14 cellular contexts compared by ENCODE assay signal in the genomic region with DNA sequence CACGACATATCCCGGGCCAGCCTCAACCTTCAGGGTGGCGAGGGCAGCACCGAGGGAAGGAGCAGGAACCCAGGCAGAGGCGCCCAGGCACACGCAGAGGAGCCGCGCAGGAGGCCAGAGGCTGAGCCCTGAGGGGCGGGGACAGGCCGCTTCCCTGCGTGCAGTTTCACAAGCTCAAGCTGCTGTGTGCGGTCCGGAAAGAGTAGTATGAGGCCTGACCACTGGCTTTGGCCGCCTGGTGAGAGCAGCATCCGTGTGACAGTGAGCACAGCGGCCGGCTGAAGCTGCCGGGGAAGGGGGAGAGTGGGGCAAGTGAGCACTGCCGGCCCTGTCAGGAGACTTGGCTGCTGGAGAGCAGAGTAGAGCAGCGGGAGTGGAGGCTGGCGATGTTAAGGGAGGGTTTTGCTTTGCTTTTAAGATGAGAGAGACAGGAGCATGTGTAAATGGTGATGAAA. TPM values are rescaled to one million over a fixed set of nuclear protein-coding genes. Genes with fewer than 3 reads are reported as not detected.
A peak's percentile ranks its signal among the peaks of the same experiment; 100 is the strongest.
DNase-seq lines count a peak whose midpoint lies in the region; ATAC-seq and TF ChIP-seq lines count a peak whose summit lies in the region.
"Had no signal": no experiment of that assay in that cellular context is flagged by ENCODE, and none has a peak within 500 bp of the region (broad histone marks: within the 10 kb centered on the region; RNA-seq: fewer than 3 reads in every experiment).

No MANE protein-coding gene starts in this region.

- TF ChIP-seq CTCF in AG04450 (IDR thresholded peaks at IDR 0.05; ENCODE audit: low read depth, low read length) (no peak), right lobe of liver (IDR thresholded peaks at IDR 0.05) (no peak), GM13977 (IDR thresholded peaks at IDR 0.05; ENCODE audit: extremely low read depth, insufficient read depth, missing control alignments) (no peak)

- POLR2A ChIA-PET in AG04450 (lab: Yijun Ruan, JAX), result no interaction called here

- H3K27me3 ChIP-seq in AG04450 (ENCODE audit: control insufficient read depth, insufficient read depth, low read length) (peaks cover 6% of the 10 kb centered on the region), right lobe of liver (no peaks in the 10 kb centered on the region)
- H3K27me3 ChIP-seq: SJSA1 had no signal

- ATAC-seq in HG02678 (IDR thresholded peaks at IDR 0.05; ENCODE audit: unreplicated experiment), result peak; percentile 81
- ATAC-seq in right lobe of liver, result peak; percentile 40 to 65 (median 55)
- no peak for ATAC-seq in GM19452 (IDR thresholded peaks at IDR 0.05; ENCODE audit: unreplicated experiment)

- in situ Hi-C loops in GM13977 (cut with MboI; ENCODE audit: low pct_unique_long_range_greater_than_20kb, low sequenced_read_pairs, unreplicated experiment), result no loop called here

- peaks cover 0 to 6% (median 0%) of the 10 kb centered on the region in 4 donors for H3K4me1 ChIP-seq in right lobe of liver
- H3K4me1 ChIP-seq: gastrocnemius medialis, SJSA1 had no signal

- H3K4me3 ChIP-seq in AG04450 (ENCODE audit: low read depth, low read length) (peak overlapping the region; percentile 31), right lobe of liver (no peak overlapping the region)
- H3K4me3 ChIP-seq: gastrocnemius medialis, SJSA1 had no signal

- H3K36me3 ChIP-seq in right lobe of liver, result no peaks in the 10 kb centered on the region
- H3K36me3 ChIP-seq: gastrocnemius medialis, SJSA1 had no signal

- TF ChIP-seq POLR2A in right lobe of liver (IDR thresholded peaks at IDR 0.05), result no peak

- intact Hi-C loops in right lobe of liver (cut with DNase I), result no loop called here

- peaks cover 4% of the 10 kb centered on the region; the same call in 1 of the 2 replicates for H3K9me3 ChIP-seq in AG04450 (ENCODE audit: control insufficient read depth, insufficient read depth, low read length)
- no peaks in the 10 kb centered on the region for H3K9me3 ChIP-seq in right lobe of liver
- H3K9me3 ChIP-seq: gastrocnemius medialis, SJSA1 had no signal

- no peak for DNase-seq in AG04450 (ENCODE audit: low read depth, low spot score)
- peak; percentile 71 for DNase-seq in amniotic epithelial cell (ENCODE audit: low read depth)
- DNase-seq in right lobe of liver, result peak in 1 of 3 donors; percentile 74
- no peak for DNase-seq in effector CD4-positive, alpha-beta T cell
- DNase-seq in NCI-H82 (lab: John Stamatoyannopoulos, UW), result no peak
- no peak for DNase-seq in GM13977 (ENCODE audit: low spot score)
- DNase-seq: activated gamma-delta T cell treated with Interleukin-2 at 50 U/mL for 16 hours, gastrocnemius medialis had no signal

- CTCF ChIA-PET in AG04450 (lab: Charles Lee), result interaction anchor here (9.1 kb wide), 1 partner anchor 130 kb away, joined by 185 read pairs; no protein-coding TSS in a partner anchor

- WGBS in right lobe of liver (ENCODE audit: insufficient coverage, low coverage, low lambda C conversion rate, missing lambda C conversion rate), result 52% methylated on average over 21 of the region's 21 CpGs

- H3K27ac ChIP-seq in AG04450 (ENCODE audit: low read depth, low read length) (no peak overlapping the region), right lobe of liver (no peak overlapping the region)
- H3K27ac ChIP-seq: gastrocnemius medialis, SJSA1 had no signal

RNA-seq across cellular contexts. Expression of a gene that starts 8.7 kb away (rescaled TPM):
- not detected in 2 replicates for polyA plus RNA-seq in AG04450 (2011; rRNA removed)
- polyA minus RNA-seq in AG04450 (2011; rRNA and poly(A)+ RNA removed), result not detected in 2 replicates
- 1 to 10 TPM in 3 of 6 experiments, under 1 TPM in 3; 0.18 to 5.8 (median 0.80) TPM for total RNA-seq in right lobe of liver
- total RNA-seq: gastrocnemius medialis, HT1080, pulmonary artery endothelial cell, SJSA1, temporal lobe had no signal

RNA-seq across cellular contexts. Expression of a gene that starts 13.8 kb away (rescaled TPM):
- not detected in 2 replicates for polyA plus RNA-seq in AG04450 (2011; rRNA removed)
- not detected in 2 replicates for polyA minus RNA-seq in AG04450 (2011; rRNA and poly(A)+ RNA removed)
- 100 to 1,000 TPM in 2 of 6 experiments, 10 to 100 TPM in 4; 23.1 to 129 (median 64.0) TPM for total RNA-seq in right lobe of liver
- total RNA-seq: HT1080, pulmonary artery endothelial cell, SJSA1 had no signal
